In genomic region chr10:69466689-69467088, GRCh38 we compare ENCODE assay signal across 23 cellular contexts. TPM values are rescaled to one million over a fixed set of nuclear protein-coding genes. Genes with fewer than 3 reads are reported as not detected.
DNase-seq lines count a peak whose midpoint lies in the region; ATAC-seq, FAIRE-seq and TF ChIP-seq lines count a peak whose summit lies in the region.
"Had no signal": no experiment of that assay in that cellular context is flagged by ENCODE, and none has a peak within 500 bp of the region (broad histone marks: within the 10 kb centered on the region; RNA-seq: fewer than 3 reads in every experiment).

No MANE protein-coding gene starts in this region.

- TF ChIP-seq POLR2A in right lobe of liver (IDR thresholded peaks at IDR 0.05), result no peak

- no peak overlapping the region for H2AFZ ChIP-seq in smooth muscle cell (ENCODE audit: low read depth)

- H3K4me3 ChIP-seq in HL-60 (replicated peaks; ENCODE audit: insufficient read depth, low read length) (no peak overlapping the region), smooth muscle cell (no peak overlapping the region), right lobe of liver (no peak overlapping the region), small intestine (ENCODE audit: low read depth in 1 of 2, low read length in 2 of 2) (no peak overlapping the region)
- H3K4me3 ChIP-seq: coronary artery, GM12878, SK-N-MC had no signal

- no peak for DNase-seq in HL-60 (ENCODE audit: low read depth in 1 of 2, low spot score in 1 of 2)
- no peak for DNase-seq in T-helper 17 cell
- peak; percentile 29 for DNase-seq in inferior parietal cortex (ENCODE audit: extremely low spot score)
- no peak for DNase-seq in smooth muscle cell (lab: John Stamatoyannopoulos, UW; ENCODE audit: unreplicated experiment)
- no peak for DNase-seq in urothelium cell line (ENCODE audit: low spot score)
- DNase-seq in right lobe of liver, result no peak
- DNase-seq in small intestine, result no peak
- DNase-seq in epidermal melanocyte (ENCODE audit: insufficient read length, low spot score), result no peak
- DNase-seq: activated T-cell treated with anti-CD3 and anti-CD28 coated beads, Interleukin-2, amount 50 U/mL, for 4 hours; foreskin keratinocyte; GDM1; Kasumi-1; NCI-H1092 treated with DMSO at 0.1 percent for 48 hours; NCI-H82; occipital lobe; PC-3; stimulated activated CD4-positive, alpha-beta T cell treated with anti-CD3 and anti-CD28 coated beads, Interleukin-4, amount 100 ng/mL, for 1 hour had no signal

- H3K36me3 ChIP-seq in smooth muscle cell (ENCODE audit: low read depth) (no peaks in the 10 kb centered on the region), right lobe of liver (no peaks in the 10 kb centered on the region), small intestine (ENCODE audit: control insufficient read depth in 2 of 2, insufficient read depth in 2 of 2, low read length in 2 of 2) (no peaks in the 10 kb centered on the region)

- TF ChIP-seq CTCF in HL-60 (IDR thresholded peaks at IDR 0.05; ENCODE audit: insufficient read depth, low read length) (no peak), smooth muscle cell (IDR thresholded peaks at IDR 0.05; ENCODE audit: borderline replicate concordance, insufficient read depth, poor library complexity, severe bottlenecking) (no peak), right lobe of liver (IDR thresholded peaks at IDR 0.05) (no peak)

- ATAC-seq in T-helper 17 cell (no peak), right lobe of liver (no peak)
- ATAC-seq: activated naive CD4-positive, alpha-beta T cell treated with anti-CD3 and anti-CD28 coated beads, Interleukin-2, amount 50 U/mL, for 72 hours; activated T-cell treated with anti-CD3 and anti-CD28 coated beads, Interleukin-2, amount 50 U/mL, for 4 hours; foreskin keratinocyte; GM12878; PC-3 had no signal

- H3K27ac ChIP-seq in HL-60 (replicated peaks) (0 out of 2 replicates have a peak overlapping the region, but pooled peaks have one; percentile 25), smooth muscle cell (ENCODE audit: low read depth) (peak overlapping the region; percentile 55), right lobe of liver (no peak overlapping the region), small intestine (ENCODE audit: low read depth in 1 of 2, low read length in 1 of 2) (no peak overlapping the region)
- H3K27ac ChIP-seq: foreskin keratinocyte, SK-N-MC had no signal

- H3K4me1 ChIP-seq in smooth muscle cell (ENCODE audit: low read depth), result peaks cover 23% of the 10 kb centered on the region
- H3K4me1 ChIP-seq in right lobe of liver, result no peaks in the 10 kb centered on the region
- H3K4me1 ChIP-seq in small intestine (ENCODE audit: control insufficient read depth in 2 of 2, insufficient read depth in 1 of 2, low read depth in 1 of 2, low read length in 1 of 2), result peaks cover 8 to 10% of the 10 kb centered on the region in 2 donors
- H3K4me1 ChIP-seq: foreskin keratinocyte had no signal

- WGBS in smooth muscle cell (ENCODE audit: low lambda C conversion rate), result 97% methylated on average over 10 of the region's 10 CpGs
- WGBS in right lobe of liver (ENCODE audit: insufficient coverage, low coverage, low lambda C conversion rate, missing lambda C conversion rate), result 86% methylated on average over 6 of the region's 10 CpGs
- WGBS in small intestine, 3 donors, result 74 to 79% (median 75%) methylated on average over 10 of the region's 10 CpGs

- peaks cover 79% of the 10 kb centered on the region for H3K79me2 ChIP-seq in smooth muscle cell (ENCODE audit: low read depth)

- no peak overlapping the region for H3K4me2 ChIP-seq in smooth muscle cell

- H3K4me3 Mint-ChIP-seq in T-helper 17 cell, result peak overlapping the region; percentile 49
- H3K4me3 Mint-ChIP-seq: activated T-cell treated with anti-CD3 and anti-CD28 coated beads, Interleukin-2, amount 50 U/mL, for 4 hours; B cell; brain had no signal

- FAIRE-seq in urothelium cell line (lab: Jason Lieb, UNC), result no peak
- FAIRE-seq in small intestine (lab: Jason Lieb, UNC), result no peak

- H3K27me3 Mint-ChIP-seq in T-helper 17 cell, result no peaks in the 10 kb centered on the region
- H3K27me3 Mint-ChIP-seq: brain had no signal

- H3K36me3 Mint-ChIP-seq in T-helper 17 cell (ENCODE audit: low read depth), result no peaks in the 10 kb centered on the region
- H3K36me3 Mint-ChIP-seq: activated naive CD4-positive, alpha-beta T cell treated with anti-CD3 and anti-CD28 coated beads, Interleukin-2, amount 50 U/mL, for 72 hours; brain had no signal

- H3F3A ChIP-seq in smooth muscle cell (ENCODE audit: low read depth), result peaks cover 20% of the 10 kb centered on the region

- H4K20me1 ChIP-seq in smooth muscle cell (ENCODE audit: low read depth), result no peaks in the 10 kb centered on the region

- H3K4me1 Mint-ChIP-seq in T-helper 17 cell, result peaks cover 57% of the 10 kb centered on the region
- H3K4me1 Mint-ChIP-seq: B cell had no signal

- H3K9me3 ChIP-seq in T-helper 17 cell (ENCODE audit: control insufficient read depth, low read length, poor library complexity, severe bottlenecking) (no peaks in the 10 kb centered on the region), smooth muscle cell (replicated peaks; ENCODE audit: low read depth) (no peaks in the 10 kb centered on the region), right lobe of liver (no peaks in the 10 kb centered on the region), small intestine (ENCODE audit: control insufficient read depth, low read depth) (no peaks in the 10 kb centered on the region)

- intact Hi-C loops in right lobe of liver (cut with DNase I), result no loop called here

- H3K27ac Mint-ChIP-seq in T-helper 17 cell, result peak overlapping the region; percentile 92
- H3K27ac Mint-ChIP-seq: B cell had no signal

- H3K27me3 ChIP-seq in HL-60 (ENCODE audit: insufficient read depth, poor library complexity, severe bottlenecking) (no peaks in the 10 kb centered on the region), smooth muscle cell (ENCODE audit: low read depth) (no peaks in the 10 kb centered on the region), right lobe of liver (no peaks in the 10 kb centered on the region), small intestine (ENCODE audit: control insufficient read depth in 2 of 2, insufficient read depth in 2 of 2, low read length in 2 of 2) (no peaks in the 10 kb centered on the region)
- H3K27me3 ChIP-seq: foreskin keratinocyte had no signal

- no peak overlapping the region for H3K9ac ChIP-seq in smooth muscle cell (ENCODE audit: low read depth)

RNA-seq across cellular contexts. Expression of gene TSPAN15, which starts 15.4 kb away (rescaled TPM):
- total RNA-seq in T-helper 17 cell, result 10 to 100 TPM; 20.3 to 28.7 TPM
- 113 and 145 TPM in 2 replicates for total RNA-seq in smooth muscle cell
- polyA plus RNA-seq in smooth muscle cell, result 144 and 249 TPM in 2 replicates
- 1 to 10 TPM; 2.3 to 8.3 (median 3.3) TPM for total RNA-seq in right lobe of liver
- 10 to 100 TPM; 43.2 to 72.1 (median 47.0) TPM for polyA plus RNA-seq in small intestine

RNA-seq across cellular contexts. Expression of gene TACR2, which starts 50.0 kb away (rescaled TPM):
- total RNA-seq in T-helper 17 cell (not detected), smooth muscle cell (not detected in 2 replicates), right lobe of liver (under 1 TPM in 3 of 6 experiments, not detected in 3; 0.16 to 0.22 (median 0.16) TPM)
- polyA plus RNA-seq in smooth muscle cell (0.13 and 0.43 TPM in 2 replicates), small intestine (1 to 10 TPM in 1 of 3 donors, under 1 TPM in 1, not detected in 1; 0.81 to 4.0 TPM)
- total RNA-seq: B cell, foreskin keratinocyte, GM12878 had no signal

Comparison
In these comparisons a context has a peak if more than half of its experiments do, and no peak if none do; other contexts are left out.
1. H3K27ac ChIP-seq: peak in HL-60 (single experiment) and smooth muscle cell (single experiment); none in right lobe of liver (0 of 3) and small intestine (0 of 2).